In genomic region chr16:69494993-69495392, GRCh38 we compare ENCODE assay signal across 8 cellular contexts.
DNase-seq lines count a peak whose midpoint lies in the region; ATAC-seq lines count a peak whose summit lies in the region.

No MANE protein-coding gene starts in this region.

- H3K56ac ChIP-seq in mesendoderm (ENCODE audit: low read length), result no peak overlapping the region

- no peaks in the 10 kb centered on the region for H3K27me3 ChIP-seq in mesendoderm (ENCODE audit: insufficient read depth, low read length, poor library complexity)

- H2AK5ac ChIP-seq in mesendoderm (ENCODE audit: low read length), result no peak overlapping the region

- DNase-seq in DMS53 (lab: John Stamatoyannopoulos, UW) (peak; percentile 53), M059J (ENCODE audit: low read depth) (peak; percentile 30), mesendoderm (peak; percentile 69), posterior cingulate gyrus (no peak), A172 (ENCODE audit: low spot score) (no peak), T-helper 17 cell (no peak)

- H3K4ac ChIP-seq in mesendoderm (ENCODE audit: low read depth, low read length), result no peak overlapping the region

- H3K79me1 ChIP-seq in mesendoderm (ENCODE audit: low read length), result no peaks in the 10 kb centered on the region

- H2BK5ac ChIP-seq in mesendoderm (ENCODE audit: low read length), result no peak overlapping the region

- no peak overlapping the region for H3K4me3 Mint-ChIP-seq in activated T-helper 17 cell treated with anti-CD3 and anti-CD28 coated beads, Interleukin-2, amount 50 U/mL, for 72 hours
- no peak overlapping the region for H3K4me3 Mint-ChIP-seq in T-helper 17 cell

- no peaks in the 10 kb centered on the region for H3K9me3 ChIP-seq in T-helper 17 cell (ENCODE audit: control insufficient read depth, low read length, poor library complexity, severe bottlenecking)

- H3K23ac ChIP-seq in mesendoderm (ENCODE audit: low read length), result no peak overlapping the region

- H4K5ac ChIP-seq in mesendoderm (ENCODE audit: low read length), result no peak overlapping the region

- H2BK15ac ChIP-seq in mesendoderm (replicated peaks; ENCODE audit: low read depth), result no peak overlapping the region

- peak overlapping the region; percentile 31 for H3K27ac Mint-ChIP-seq in activated T-helper 17 cell treated with anti-CD3 and anti-CD28 coated beads, Interleukin-2, amount 50 U/mL, for 72 hours
- no peak overlapping the region for H3K27ac Mint-ChIP-seq in T-helper 17 cell

- no peak overlapping the region for H3K27ac ChIP-seq in mesendoderm (ENCODE audit: low read depth, low read length)

- no peaks in the 10 kb centered on the region for H3K36me3 Mint-ChIP-seq in activated T-helper 17 cell treated with anti-CD3 and anti-CD28 coated beads, Interleukin-2, amount 50 U/mL, for 72 hours (ENCODE audit: low read depth)
- H3K36me3 Mint-ChIP-seq in T-helper 17 cell (ENCODE audit: low read depth), result no peaks in the 10 kb centered on the region

- no peaks in the 10 kb centered on the region for H3K4me1 Mint-ChIP-seq in activated T-helper 17 cell treated with anti-CD3 and anti-CD28 coated beads, Interleukin-2, amount 50 U/mL, for 72 hours
- H3K4me1 Mint-ChIP-seq in T-helper 17 cell, result peaks cover 3% of the 10 kb centered on the region

- no peak overlapping the region for H3K4me3 ChIP-seq in mesendoderm (ENCODE audit: low read length)

- no peak overlapping the region for H4K8ac ChIP-seq in mesendoderm (ENCODE audit: low read depth, low read length)

- no peak overlapping the region for H2BK120ac ChIP-seq in mesendoderm (ENCODE audit: low read depth, low read length)

- ATAC-seq in activated T-helper 17 cell treated with anti-CD3 and anti-CD28 coated beads, Interleukin-2, amount 50 U/mL, for 72 hours (replicated peaks), result peak; percentile 79
- ATAC-seq in HG03039 (IDR thresholded peaks at IDR 0.05; ENCODE audit: unreplicated experiment) (no peak), T-helper 17 cell (no peak)

- no peaks in the 10 kb centered on the region for H3K9me3 Mint-ChIP-seq in activated T-helper 17 cell treated with anti-CD3 and anti-CD28 coated beads, Interleukin-2, amount 50 U/mL, for 72 hours

- no peaks in the 10 kb centered on the region for H3K79me2 ChIP-seq in mesendoderm (ENCODE audit: control insufficient read depth, insufficient read depth, low read length)

- no peak overlapping the region for H3K4me2 ChIP-seq in mesendoderm (ENCODE audit: low read length)

- H3K4me1 ChIP-seq in mesendoderm (ENCODE audit: control insufficient read depth, low read depth, low read length), result no peaks in the 10 kb centered on the region

- no peak overlapping the region for H3K9ac ChIP-seq in mesendoderm (ENCODE audit: low read length)

- H3K18ac ChIP-seq in mesendoderm (ENCODE audit: low read length), result no peak overlapping the region

- no CpG with 5 or more reads among the region's 4 CpGs for WGBS in mesendoderm (ENCODE audit: extremely low coverage, insufficient coverage, low lambda C conversion rate)

- H3K27me3 Mint-ChIP-seq in activated T-helper 17 cell treated with anti-CD3 and anti-CD28 coated beads, Interleukin-2, amount 50 U/mL, for 72 hours, result no peaks in the 10 kb centered on the region
- peaks cover 4% of the 10 kb centered on the region for H3K27me3 Mint-ChIP-seq in T-helper 17 cell

- H3K36me3 ChIP-seq in mesendoderm (ENCODE audit: control insufficient read depth, insufficient read depth, low read length), result no peaks in the 10 kb centered on the region

- intact Hi-C loops in posterior cingulate gyrus (cut with DNase I), result no loop called here

Comparison
In these comparisons a context has a peak if more than half of its experiments do, and no peak if none do; other contexts are left out.
1. DNase-seq: peak in DMS53 (single experiment), M059J (single experiment) and mesendoderm (single experiment); none in posterior cingulate gyrus (0 of 10), A172 (single experiment) and T-helper 17 cell (0 of 3).